In the genomic region with DNA sequence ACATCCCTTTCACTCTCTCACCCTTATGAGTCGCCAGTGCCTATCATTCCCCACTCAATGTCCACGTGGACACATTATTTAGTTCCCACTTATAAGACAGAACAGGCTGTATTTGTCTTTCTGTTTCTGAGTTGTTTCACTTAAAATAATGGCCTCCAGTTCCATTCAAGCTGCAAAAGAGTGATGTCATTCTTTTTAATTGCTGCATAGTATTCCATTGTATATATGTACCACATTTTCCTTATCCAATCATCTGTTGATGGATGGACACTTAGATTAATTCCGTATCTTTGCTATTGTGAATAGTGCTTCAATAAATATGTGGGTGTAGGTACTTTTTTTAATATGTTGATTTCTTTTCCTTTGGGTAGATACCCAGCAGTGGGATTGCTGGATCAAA, we compare ENCODE assay signal across 7 cellular contexts.
"Had no signal": no experiment of that assay in that cellular context is flagged by ENCODE, and none has a peak within 500 bp of the region (broad histone marks: within the 10 kb centered on the region; RNA-seq: fewer than 3 reads in every experiment).

No MANE protein-coding gene starts in this region.

- H2AFZ ChIP-seq: GM23248 had no signal

- DNase-seq: GM23248, GOT3, H7, KG1 had no signal

- FAIRE-seq: HTR-8/SVneo had no signal

- H3K9me3 ChIP-seq: HAP-1 had no signal

- H3K4me1 ChIP-seq: HAP-1 had no signal

- H3K27ac ChIP-seq: GM23248 had no signal

- H3K4me3 ChIP-seq: GM23248, HAP-1 had no signal

- H3K36me3 ChIP-seq: HAP-1 had no signal

- ATAC-seq: HCT116 had no signal

- H3K9ac ChIP-seq: GM23248 had no signal
